24 cellular contexts compared by ENCODE assay signal in genomic region chr22:26767351-26767970, GRCh38.
"Had no signal": no experiment of that assay in that cellular context is flagged by ENCODE, and none has a peak within 500 bp of the region (broad histone marks: within the 10 kb centered on the region; RNA-seq: fewer than 3 reads in every experiment).

No MANE protein-coding gene starts in this region.

- H3K4me1 Mint-ChIP-seq: activated B cell treated with CpG ODN at 0.5 μM for 24 hours; stimulated activated naive B cell treated with anti-CD40 and anti-IgM and Interleukin-4, amounts not matched to agents 10 μg/mL and 1 μg/mL and 100 μg/mL, for 72 hours had no signal

- FAIRE-seq: endometrium, TTC549 had no signal

- H3K9me3 Mint-ChIP-seq: neural crest cell had no signal

- H3K9me3 ChIP-seq: testis, uterus had no signal

- H3K27me3 ChIP-seq: sigmoid colon, testis, uterus had no signal

- H3K27me3 Mint-ChIP-seq: activated B cell treated with CpG ODN at 0.5 μM for 24 hours; activated CD4-positive, alpha-beta T cell treated with anti-CD3 and anti-CD28 coated beads for 36 hours; activated naive CD8-positive, alpha-beta T cell treated with anti-CD3 and anti-CD28 coated beads for 36 hours; stimulated activated naive B cell treated with anti-CD40 and anti-IgM and Interleukin-4, amounts not matched to agents 10 μg/mL and 1 μg/mL and 100 μg/mL, for 72 hours had no signal

- H3K4me1 ChIP-seq: uterus had no signal

- H3K36me3 ChIP-seq: sigmoid colon, uterus had no signal

- H3K4me3 ChIP-seq: sigmoid colon, testis, uterus had no signal

- DNase-seq: activated B cell treated with CpG ODN at 0.5 μM for 24 hours; activated CD4-positive, alpha-beta T cell treated with anti-CD3 and anti-CD28 coated beads for 36 hours; activated CD4-positive, alpha-beta T cell treated with anti-CD3 and anti-CD28 coated beads, Interleukin-2, amount 50 U/mL, for 4 hours; activated CD8-positive, alpha-beta memory T cell treated with anti-CD3 and anti-CD28 coated beads for 24 hours; activated CD8-positive, alpha-beta memory T cell treated with anti-CD3 and anti-CD28 coated beads, Interleukin-2, amount 50 U/mL, for 48 hours; activated naive CD4-positive, alpha-beta T cell treated with Interleukin-2 at 50 U/mL for 16 hours; activated T-cell treated with anti-CD3 and anti-CD28 coated beads, Interleukin-2, amount 50 U/mL, for 4 hours; effector CD4-positive, alpha-beta T cell; foreskin fibroblast; kidney glomerular epithelial cell; left ventricle myocardium superior; mammary epithelial cell; retina; sigmoid colon; stimulated activated CD4-positive, alpha-beta T cell treated with anti-CD3 and anti-CD28 coated beads, Interleukin-2, amount 100 ng/mL, for 48 hours; stimulated activated CD8-positive, alpha-beta memory T cell treated with anti-CD3 and anti-CD28 coated beads, Interleukin-4, amount 100 ng/mL, for 48 hours; stimulated activated naive B cell treated with anti-CD40 and anti-IgM and Interleukin-4, amounts not matched to agents 10 μg/mL and 1 μg/mL and 100 μg/mL, for 72 hours; trophoblast cell; uterus had no signal

- H3K27ac Mint-ChIP-seq: activated B cell treated with CpG ODN at 0.5 μM for 24 hours; activated CD4-positive, alpha-beta T cell treated with anti-CD3 and anti-CD28 coated beads for 36 hours; activated naive CD8-positive, alpha-beta T cell treated with anti-CD3 and anti-CD28 coated beads for 36 hours; stimulated activated naive B cell treated with anti-CD40 and anti-IgM and Interleukin-4, amounts not matched to agents 10 μg/mL and 1 μg/mL and 100 μg/mL, for 72 hours had no signal

- H3K4me3 Mint-ChIP-seq: activated B cell treated with CpG ODN at 0.5 μM for 24 hours; activated CD4-positive, alpha-beta T cell treated with anti-CD3 and anti-CD28 coated beads for 36 hours; activated naive CD8-positive, alpha-beta T cell treated with anti-CD3 and anti-CD28 coated beads for 36 hours; activated T-cell treated with anti-CD3 and anti-CD28 coated beads, Interleukin-2, amount 50 U/mL, for 4 hours; neural crest cell; stimulated activated naive B cell treated with anti-CD40 and anti-IgM and Interleukin-4, amounts not matched to agents 10 μg/mL and 1 μg/mL and 100 μg/mL, for 72 hours had no signal

- ATAC-seq: activated CD4-positive, alpha-beta T cell treated with anti-CD3 and anti-CD28 coated beads for 36 hours; activated T-cell treated with anti-CD3 and anti-CD28 coated beads, Interleukin-2, amount 50 U/mL, for 4 hours; left ventricle myocardium superior; stimulated activated naive B cell treated with anti-CD40 and anti-IgM and Interleukin-4, amounts not matched to agents 10 μg/mL and 1 μg/mL and 100 μg/mL, for 72 hours had no signal

- H3K27ac ChIP-seq: sigmoid colon, testis, uterus had no signal
